In the genomic region with DNA sequence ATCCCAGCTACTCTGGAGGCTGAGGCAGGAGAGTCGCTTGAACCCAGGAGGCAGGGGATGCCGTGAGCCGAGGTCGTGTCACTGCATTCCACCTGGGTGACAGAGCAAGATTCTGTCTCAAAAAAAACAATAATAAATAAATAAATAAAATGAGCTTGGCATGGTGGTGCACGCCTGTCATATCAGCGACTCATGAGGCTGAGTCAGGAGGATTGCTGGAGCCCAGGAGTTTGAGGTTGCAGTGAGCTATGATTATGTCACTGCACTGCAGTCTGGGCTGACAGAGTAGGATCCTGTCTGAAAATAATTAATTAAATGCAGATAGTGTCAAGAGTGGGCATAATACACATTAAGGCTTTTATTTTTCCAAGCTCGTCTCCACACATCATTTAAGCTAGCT, we compare ENCODE assay signal across 21 cellular contexts.
DNase-seq lines count a peak whose midpoint lies in the region; ATAC-seq and TF ChIP-seq lines count a peak whose summit lies in the region.
"Had no signal": no experiment of that assay in that cellular context is flagged by ENCODE, and none has a peak within 500 bp of the region (broad histone marks: within the 10 kb centered on the region; RNA-seq: fewer than 3 reads in every experiment).

No MANE protein-coding gene starts in this region.

- POLR2A ChIA-PET in PC-3 (lab: Charles Lee; ENCODE audit: unreplicated experiment) = no interaction called here

- H3K9me2 ChIP-seq in PC-3 (replicated peaks; ENCODE audit: low read length) = no peaks in the 10 kb centered on the region

- no TSS peak for BruUV-seq in PC-3 (replicated peaks; lab: Mats Ljungman, UMichigan)

- H3K9ac ChIP-seq in PC-3 (ENCODE audit: low read length) = no peak overlapping the region

- CTCF ChIA-PET in PC-3 (lab: Charles Lee) = no interaction called here

- H3F3A ChIP-seq in PC-3 (ENCODE audit: low read length, unreplicated experiment) = no peaks in the 10 kb centered on the region

- no peak overlapping the region for H2AFZ ChIP-seq in PC-3 (ENCODE audit: low read length)

- H4K20me1 ChIP-seq in PC-3 (ENCODE audit: low read length) = no peaks in the 10 kb centered on the region

- H3K79me2 ChIP-seq in PC-3 (ENCODE audit: low read length) = no peaks in the 10 kb centered on the region

- H3K4me3 ChIP-seq in PC-3 (ENCODE audit: low read length) (no peak overlapping the region), choroid plexus epithelial cell (ENCODE audit: low read depth, low read length) (no peak overlapping the region)
- H3K4me3 ChIP-seq: sigmoid colon had no signal

- no peaks in the 10 kb centered on the region for H3K36me3 ChIP-seq in PC-3 (ENCODE audit: low read depth, low read length)

- H3K4me1 ChIP-seq in PC-3 (ENCODE audit: insufficient read depth, low read length) = no peaks in the 10 kb centered on the region
- H3K4me1 ChIP-seq: sigmoid colon had no signal

- no peak overlapping the region for H3K4me2 ChIP-seq in PC-3 (ENCODE audit: low read length)

- no peak overlapping the region for H3K27ac ChIP-seq in PC-3 (ENCODE audit: low read length)
- H3K27ac ChIP-seq: sigmoid colon had no signal

- DNase-seq in ELR (ENCODE audit: low read depth) (peak; percentile 90), PC-3 (peak; percentile 36), choroid plexus epithelial cell (ENCODE audit: low read depth) (peak; percentile 43), renal cortical epithelial cell (ENCODE audit: low read depth) (peak; percentile 34), NCI-H1105 treated with DMSO at 0.1 percent for 48 hours (lab: John Stamatoyannopoulos, UW) (no peak), activated T-cell treated with anti-CD3 and anti-CD28 coated beads for 4 hours (no peak), NCI-H345 treated with DMSO at 0.1 percent for 48 hours (lab: John Stamatoyannopoulos, UW; ENCODE audit: unreplicated experiment) (no peak), NCI-H526 treated with DMSO at 0.1 percent for 48 hours (lab: John Stamatoyannopoulos, UW) (no peak)
- DNase-seq: activated naive CD4-positive, alpha-beta T cell treated with anti-CD3 and anti-CD28 coated beads, Interleukin-2, amount 10 ng/mL, durations not matched to agents 7 days and 5 days; dermis blood vessel endothelial cell; erythroblast; H7; head of caudate nucleus; KBM-7; NCI-H1417; NCI-H2171; NK-92 treated with Interleukin-12 subunit alpha and Interleukin-12 subunit beta, amount 100 ng/mL, for 24 hours; sigmoid colon; stimulated activated CD4-positive, alpha-beta T cell treated with anti-CD3 and anti-CD28 coated beads, Interleukin-2, amount 100 ng/mL, for 24 hours; stimulated activated naive CD8-positive, alpha-beta T cell treated with anti-CD3 and anti-CD28 coated beads, Interleukin-15, amount 100 ng/mL, for 72 hours; T-cell had no signal

- TF ChIP-seq CTCF in PC-3 (conservative IDR thresholded peaks at IDR 0.05; ENCODE audit: low read depth, low read length) = no peak
- no peak for TF ChIP-seq CTCF in choroid plexus epithelial cell (conservative IDR thresholded peaks at IDR 0.05; ENCODE audit: low read depth, low read length)

- intact Hi-C loops in PC-3 (cut with micrococcal nuclease) = no loop called here

- ATAC-seq in PC-3 = no peak
- ATAC-seq: stimulated activated naive CD8-positive, alpha-beta T cell treated with anti-CD3 and anti-CD28 coated beads, Interleukin-15, amount 100 ng/mL, for 72 hours; T-cell had no signal

- H3K27me3 ChIP-seq in PC-3 (ENCODE audit: low read length) = no peaks in the 10 kb centered on the region
- H3K27me3 ChIP-seq: sigmoid colon had no signal

- no peaks in the 10 kb centered on the region for H3K9me3 ChIP-seq in PC-3 (ENCODE audit: low read length)
- H3K9me3 ChIP-seq: sigmoid colon had no signal

Comparison
In these comparisons a context has a peak if more than half of its experiments do, and no peak if none do; other contexts are left out.
1. DNase-seq: peak in ELR (single experiment), PC-3 (single experiment), choroid plexus epithelial cell (single experiment) and renal cortical epithelial cell (single experiment); none in NCI-H1105 treated with DMSO at 0.1 percent for 48 hours (single experiment), activated T-cell treated with anti-CD3 and anti-CD28 coated beads for 4 hours (single experiment), NCI-H345 treated with DMSO at 0.1 percent for 48 hours (single experiment) and NCI-H526 treated with DMSO at 0.1 percent for 48 hours (single experiment).